Comparison of ENCODE assay signal across 10 cellular contexts in the genomic region with DNA sequence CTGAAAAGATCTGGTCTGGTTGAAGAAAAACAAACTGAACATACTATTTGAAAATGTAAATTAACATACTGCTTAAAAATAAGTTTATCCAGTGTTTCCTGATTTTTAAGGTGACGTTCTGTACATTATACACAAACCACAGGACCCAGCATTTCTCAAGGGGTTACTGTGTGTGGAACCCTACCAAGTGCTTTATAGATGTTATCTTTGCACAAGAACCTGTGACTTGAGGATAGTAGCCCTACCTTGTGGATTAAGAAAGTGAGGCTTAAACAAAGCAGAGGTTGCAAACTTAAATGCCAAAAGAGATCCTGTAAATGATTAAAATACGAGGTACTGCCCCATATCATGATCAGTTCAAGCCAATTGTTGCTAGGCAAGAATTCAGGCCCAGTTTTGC. TPM values are rescaled to one million over a fixed set of nuclear protein-coding genes. Genes with fewer than 3 reads are reported as not detected.
A peak's percentile ranks its signal among the peaks of the same experiment; 100 is the strongest.
DNase-seq lines count a peak whose midpoint lies in the region; ATAC-seq and TF ChIP-seq lines count a peak whose summit lies in the region.
"Had no signal": no experiment of that assay in that cellular context is flagged by ENCODE, and none has a peak within 500 bp of the region (broad histone marks: within the 10 kb centered on the region; RNA-seq: fewer than 3 reads in every experiment).

No MANE protein-coding gene starts in this region.

- no peak for ATAC-seq in GM18868 (IDR thresholded peaks at IDR 0.05; ENCODE audit: unreplicated experiment)

- CTCF ChIA-PET in AG04450 (lab: Charles Lee), result interaction anchor here (0.6 to 3.5 kb wide), 4 partner anchors 40 to 193 kb away, joined by 3 to 14 read pairs (median 8); no protein-coding TSS in a partner anchor

- no peaks in the 10 kb centered on the region for H3K9me3 Mint-ChIP-seq in nephron

- H3K27ac ChIP-seq in AG04450 (ENCODE audit: low read depth, low read length) (no peak overlapping the region), coronary artery (peak overlapping the region; percentile 100)

- no peaks in the 10 kb centered on the region for H3K36me3 Mint-ChIP-seq in nephron (ENCODE audit: low read depth)

- H3K27me3 Mint-ChIP-seq in nephron (ENCODE audit: low read depth), result peaks cover 27% of the 10 kb centered on the region

- no peaks in the 10 kb centered on the region for H3K27me3 ChIP-seq in AG04450 (ENCODE audit: control insufficient read depth, insufficient read depth, low read length)

- H3K4me1 Mint-ChIP-seq in nephron, result peaks cover 69% of the 10 kb centered on the region

- no peak for TF ChIP-seq CTCF in AG04450 (IDR thresholded peaks at IDR 0.05; ENCODE audit: low read depth, low read length)
- no peak for TF ChIP-seq CTCF in coronary artery (IDR thresholded peaks at IDR 0.05)
- no peak for TF ChIP-seq CTCF in nephron (IDR thresholded peaks at IDR 0.05; ENCODE audit: unreplicated experiment in 3 of 3)

- DNase-seq in AG04450 (ENCODE audit: low read depth, low spot score) (no peak), coronary artery (ENCODE audit: low spot score) (no peak), NCI-H2081 (lab: John Stamatoyannopoulos, UW) (no peak), H4 (ENCODE audit: low spot score) (no peak), NCI-H748 treated with DMSO at 0.1 percent for 48 hours (lab: John Stamatoyannopoulos, UW) (no peak)
- DNase-seq: DMS53, NCI-H2081 treated with DMSO at 0.1 percent for 48 hours had no signal

- H3K4me3 Mint-ChIP-seq in nephron, result peak overlapping the region in 1 of 3 experiments; percentile 28

- H3K9me3 ChIP-seq in AG04450 (ENCODE audit: control insufficient read depth, insufficient read depth, low read length), result no peaks in the 10 kb centered on the region; the same call in 1 of the 2 replicates

- POLR2A ChIA-PET in AG04450 (lab: Yijun Ruan, JAX), result interaction anchor here (0.5 to 1.7 kb wide), 3 partner anchors 9 to 153 kb away, joined by 3 to 15 read pairs (median 4); no protein-coding TSS in a partner anchor

- peak overlapping the region; percentile 22 for H3K4me3 ChIP-seq in AG04450 (ENCODE audit: low read depth, low read length)
- H3K4me3 ChIP-seq in coronary artery, result peak overlapping the region; percentile 99

- H3K27ac Mint-ChIP-seq in nephron, result peak overlapping the region; percentile 49 to 96 (median 50)

TF ChIP-seq in PFSK-1, 5 proteins besides CTCF, POLR2A, EP300 and RAD21:
- TF ChIP-seq, protein P1, sequence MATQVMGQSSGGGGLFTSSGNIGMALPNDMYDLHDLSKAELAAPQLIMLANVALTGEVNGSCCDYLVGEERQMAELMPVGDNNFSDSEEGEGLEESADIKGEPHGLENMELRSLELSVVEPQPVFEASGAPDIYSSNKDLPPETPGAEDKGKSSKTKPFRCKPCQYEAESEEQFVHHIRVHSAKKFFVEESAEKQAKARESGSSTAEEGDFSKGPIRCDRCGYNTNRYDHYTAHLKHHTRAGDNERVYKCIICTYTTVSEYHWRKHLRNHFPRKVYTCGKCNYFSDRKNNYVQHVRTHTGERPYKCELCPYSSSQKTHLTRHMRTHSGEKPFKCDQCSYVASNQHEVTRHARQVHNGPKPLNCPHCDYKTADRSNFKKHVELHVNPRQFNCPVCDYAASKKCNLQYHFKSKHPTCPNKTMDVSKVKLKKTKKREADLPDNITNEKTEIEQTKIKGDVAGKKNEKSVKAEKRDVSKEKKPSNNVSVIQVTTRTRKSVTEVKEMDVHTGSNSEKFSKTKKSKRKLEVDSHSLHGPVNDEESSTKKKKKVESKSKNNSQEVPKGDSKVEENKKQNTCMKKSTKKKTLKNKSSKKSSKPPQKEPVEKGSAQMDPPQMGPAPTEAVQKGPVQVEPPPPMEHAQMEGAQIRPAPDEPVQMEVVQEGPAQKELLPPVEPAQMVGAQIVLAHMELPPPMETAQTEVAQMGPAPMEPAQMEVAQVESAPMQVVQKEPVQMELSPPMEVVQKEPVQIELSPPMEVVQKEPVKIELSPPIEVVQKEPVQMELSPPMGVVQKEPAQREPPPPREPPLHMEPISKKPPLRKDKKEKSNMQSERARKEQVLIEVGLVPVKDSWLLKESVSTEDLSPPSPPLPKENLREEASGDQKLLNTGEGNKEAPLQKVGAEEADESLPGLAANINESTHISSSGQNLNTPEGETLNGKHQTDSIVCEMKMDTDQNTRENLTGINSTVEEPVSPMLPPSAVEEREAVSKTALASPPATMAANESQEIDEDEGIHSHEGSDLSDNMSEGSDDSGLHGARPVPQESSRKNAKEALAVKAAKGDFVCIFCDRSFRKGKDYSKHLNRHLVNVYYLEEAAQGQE (IDR thresholded peaks at IDR 0.05; ENCODE audit: insufficient read depth in 1 of 2, low read depth in 2 of 2, low read length in 2 of 2), result no peak
- TF ChIP-seq POLR2AphosphoS5 (IDR thresholded peaks at IDR 0.05; ENCODE audit: low read depth, low read length), result peak; percentile 39; the same call in 1 of the 2 replicates
- no peak for TF ChIP-seq SIN3A (IDR thresholded peaks at IDR 0.05; ENCODE audit: borderline replicate concordance, insufficient read depth, low read length)

RNA-seq across cellular contexts. Expression of a gene that starts 4.7 kb away (rescaled TPM):
- 13.2 and 14.9 TPM in 2 replicates for polyA plus RNA-seq in AG04450 (2011; rRNA removed)
- 14.3 and 15.3 TPM in 2 replicates for polyA minus RNA-seq in AG04450 (2011; rRNA and poly(A)+ RNA removed)
- polyA plus RNA-seq in PFSK-1 (2012; ENCODE audit: insufficient read length, low read depth), result 12.6 TPM
- 15.9 and 17.4 TPM in 2 replicates for total RNA-seq in H4 (2014; rRNA removed; shearing (Covaris generic))
